ENCODE assay signal across 1 cellular context in genomic region chr1:224496826-224497225, GRCh38.
TF ChIP-seq lines count a peak whose summit lies in the region.

No MANE protein-coding gene starts in this region.

TF ChIP-seq in SK-N-SH, 30 proteins besides CTCF, POLR2A, EP300 and RAD21 (continued from another document):
- TF ChIP-seq GATA2 (CRISPR knock-in tag; IDR thresholded peaks at IDR 0.05) (no peak), MXI1 (IDR thresholded peaks at IDR 0.05; ENCODE audit: low read depth, low read length) (no peak), TEAD4 (IDR thresholded peaks at IDR 0.05; ENCODE audit: borderline replicate concordance, insufficient read depth) (no peak), YY1 (IDR thresholded peaks at IDR 0.05; ENCODE audit: low read depth) (no peak), RXRA (IDR thresholded peaks at IDR 0.05; ENCODE audit: borderline replicate concordance, low read depth) (no peak), SMC3 (IDR thresholded peaks at IDR 0.05; ENCODE audit: low read depth, low read length) (no peak), FOXJ3 (CRISPR knock-in tag; IDR thresholded peaks at IDR 0.05) (no peak), MEF2A (IDR thresholded peaks at IDR 0.05; ENCODE audit: borderline replicate concordance, low read depth) (no peak), TCF12 (IDR thresholded peaks at IDR 0.05) (no peak), MAX (IDR thresholded peaks at IDR 0.05; ENCODE audit: low read depth) (no peak), ELF1 (IDR thresholded peaks at IDR 0.05) (no peak), USF2 (IDR thresholded peaks at IDR 0.05; ENCODE audit: borderline replicate concordance, low read depth, low read length) (no peak)
